ENCODE assay signal across 1 cellular context in genomic region chr3:71579934-71580318, GRCh38.
TF ChIP-seq lines count a peak whose summit lies in the region.

No MANE protein-coding gene starts in this region.

TF ChIP-seq in HepG2, 621 proteins besides CTCF, POLR2A, EP300 and RAD21 (continued from another document and continues in another):
- TF ChIP-seq, protein P1, sequence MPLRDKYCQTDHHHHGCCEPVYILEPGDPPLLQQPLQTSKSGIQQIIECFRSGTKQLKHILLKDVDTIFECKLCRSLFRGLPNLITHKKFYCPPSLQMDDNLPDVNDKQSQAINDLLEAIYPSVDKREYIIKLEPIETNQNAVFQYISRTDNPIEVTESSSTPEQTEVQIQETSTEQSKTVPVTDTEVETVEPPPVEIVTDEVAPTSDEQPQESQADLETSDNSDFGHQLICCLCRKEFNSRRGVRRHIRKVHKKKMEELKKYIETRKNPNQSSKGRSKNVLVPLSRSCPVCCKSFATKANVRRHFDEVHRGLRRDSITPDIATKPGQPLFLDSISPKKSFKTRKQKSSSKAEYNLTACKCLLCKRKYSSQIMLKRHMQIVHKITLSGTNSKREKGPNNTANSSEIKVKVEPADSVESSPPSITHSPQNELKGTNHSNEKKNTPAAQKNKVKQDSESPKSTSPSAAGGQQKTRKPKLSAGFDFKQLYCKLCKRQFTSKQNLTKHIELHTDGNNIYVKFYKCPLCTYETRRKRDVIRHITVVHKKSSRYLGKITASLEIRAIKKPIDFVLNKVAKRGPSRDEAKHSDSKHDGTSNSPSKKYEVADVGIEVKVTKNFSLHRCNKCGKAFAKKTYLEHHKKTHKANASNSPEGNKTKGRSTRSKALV (CRISPR knock-in tag; IDR thresholded peaks at IDR 0.05) = no peak
- TF ChIP-seq NAIF1 (CRISPR knock-in tag; IDR thresholded peaks at IDR 0.05; ENCODE audit: borderline replicate concordance) (no peak), MYNN (CRISPR knock-in tag; IDR thresholded peaks at IDR 0.05; ENCODE audit: low read depth) (no peak), REL (CRISPR knock-in tag; conservative IDR thresholded peaks at IDR 0.05) (no peak), SPEN (CRISPR knock-in tag; IDR thresholded peaks at IDR 0.05; ENCODE audit: low read depth) (no peak), JUND (CRISPR knock-in tag; IDR thresholded peaks at IDR 0.05) (no peak), GFI1 (CRISPR knock-in tag; IDR thresholded peaks at IDR 0.05; ENCODE audit: borderline replicate concordance) (peak; percentile 65), SP140L (CRISPR knock-in tag; IDR thresholded peaks at IDR 0.05; ENCODE audit: borderline replicate concordance) (no peak), SYNCRIP (IDR thresholded peaks at IDR 0.05; ENCODE audit: insufficient read depth, low read depth, low read length) (no peak), ELK4 (CRISPR knock-in tag; IDR thresholded peaks at IDR 0.05; ENCODE audit: borderline replicate concordance) (no peak), ZNF101 (CRISPR knock-in tag; IDR thresholded peaks at IDR 0.05; ENCODE audit: borderline replicate concordance, low read depth) (no peak), NFATC3 (CRISPR knock-in tag; IDR thresholded peaks at IDR 0.05) (no peak), SNAI1 (CRISPR knock-in tag; IDR thresholded peaks at IDR 0.05; ENCODE audit: borderline replicate concordance) (no peak), SMYD3 (CRISPR knock-in tag; IDR thresholded peaks at IDR 0.05) (0 out of 2 replicates have a peak, but pooled peaks have one; percentile 31), LCORL (IDR thresholded peaks at IDR 0.05) (peak; percentile 79; the same call in 1 of the 2 replicates), LCORL (CRISPR knock-in tag; IDR thresholded peaks at IDR 0.05) (peak; percentile 96), NFYB (CRISPR knock-in tag; IDR thresholded peaks at IDR 0.05) (no peak), AKAP8 (CRISPR knock-in tag; IDR thresholded peaks at IDR 0.05) (no peak), ONECUT2 (CRISPR knock-in tag; IDR thresholded peaks at IDR 0.05) (no peak), NR2C2 (CRISPR knock-in tag; IDR thresholded peaks at IDR 0.05; ENCODE audit: borderline replicate concordance) (no peak), ZSCAN31 (CRISPR knock-in tag; IDR thresholded peaks at IDR 0.05; ENCODE audit: low read depth) (no peak), RORA (CRISPR knock-in tag; IDR thresholded peaks at IDR 0.05) (no peak), SMC3 (IDR thresholded peaks at IDR 0.05; ENCODE audit: low read length) (peak; percentile 23; the same call in 1 of the 2 replicates), ZNF607 (CRISPR knock-in tag; IDR thresholded peaks at IDR 0.05; ENCODE audit: borderline replicate concordance) (no peak), ZZZ3 (CRISPR knock-in tag; IDR thresholded peaks at IDR 0.05; ENCODE audit: borderline replicate concordance) (no peak), FOXP1 (IDR thresholded peaks at IDR 0.05) (peak; percentile 38; the same call in 1 of the 2 replicates), FOXP1 (CRISPR knock-in tag; IDR thresholded peaks at IDR 0.05) (peak; percentile 73), ZNF513 (CRISPR knock-in tag; conservative IDR thresholded peaks at IDR 0.05) (no peak), NR2F1 (CRISPR knock-in tag; IDR thresholded peaks at IDR 0.05) (no peak), PAX8 (CRISPR knock-in tag; IDR thresholded peaks at IDR 0.05; ENCODE audit: borderline replicate concordance) (no peak), KLF13 (CRISPR knock-in tag; IDR thresholded peaks at IDR 0.05) (no peak), SMARCC2 (IDR thresholded peaks at IDR 0.05) (no peak), ZNF776 (CRISPR knock-in tag; IDR thresholded peaks at IDR 0.05) (no peak), HOXA3 (CRISPR knock-in tag; IDR thresholded peaks at IDR 0.05) (peak; percentile 28; the same call in 1 of the 2 replicates), ZBTB38 (CRISPR knock-in tag; IDR thresholded peaks at IDR 0.05) (no peak), MEIS1 (CRISPR knock-in tag; IDR thresholded peaks at IDR 0.05; ENCODE audit: borderline replicate concordance) (no peak), MTF2 (CRISPR knock-in tag; IDR thresholded peaks at IDR 0.05; ENCODE audit: borderline replicate concordance) (no peak), ZNF629 (CRISPR knock-in tag; conservative IDR thresholded peaks at IDR 0.05) (no peak), SRSF9 (IDR thresholded peaks at IDR 0.05; ENCODE audit: borderline replicate concordance, insufficient read depth, low read depth, low read length, poor library complexity, severe bottlenecking) (no peak), SALL1 (CRISPR knock-in tag; IDR thresholded peaks at IDR 0.05) (peak; percentile 79)
- TF ChIP-seq, protein P2, sequence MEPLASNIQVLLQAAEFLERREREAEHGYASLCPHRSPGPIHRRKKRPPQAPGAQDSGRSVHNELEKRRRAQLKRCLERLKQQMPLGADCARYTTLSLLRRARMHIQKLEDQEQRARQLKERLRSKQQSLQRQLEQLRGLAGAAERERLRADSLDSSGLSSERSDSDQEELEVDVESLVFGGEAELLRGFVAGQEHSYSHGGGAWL (CRISPR knock-in tag; IDR thresholded peaks at IDR 0.05) = no peak
- TF ChIP-seq, protein P3, sequence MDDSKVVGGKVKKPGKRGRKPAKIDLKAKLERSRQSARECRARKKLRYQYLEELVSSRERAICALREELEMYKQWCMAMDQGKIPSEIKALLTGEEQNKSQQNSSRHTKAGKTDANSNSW (CRISPR knock-in tag; IDR thresholded peaks at IDR 0.05; ENCODE audit: borderline replicate concordance) = no peak
- TF ChIP-seq, protein P4, sequence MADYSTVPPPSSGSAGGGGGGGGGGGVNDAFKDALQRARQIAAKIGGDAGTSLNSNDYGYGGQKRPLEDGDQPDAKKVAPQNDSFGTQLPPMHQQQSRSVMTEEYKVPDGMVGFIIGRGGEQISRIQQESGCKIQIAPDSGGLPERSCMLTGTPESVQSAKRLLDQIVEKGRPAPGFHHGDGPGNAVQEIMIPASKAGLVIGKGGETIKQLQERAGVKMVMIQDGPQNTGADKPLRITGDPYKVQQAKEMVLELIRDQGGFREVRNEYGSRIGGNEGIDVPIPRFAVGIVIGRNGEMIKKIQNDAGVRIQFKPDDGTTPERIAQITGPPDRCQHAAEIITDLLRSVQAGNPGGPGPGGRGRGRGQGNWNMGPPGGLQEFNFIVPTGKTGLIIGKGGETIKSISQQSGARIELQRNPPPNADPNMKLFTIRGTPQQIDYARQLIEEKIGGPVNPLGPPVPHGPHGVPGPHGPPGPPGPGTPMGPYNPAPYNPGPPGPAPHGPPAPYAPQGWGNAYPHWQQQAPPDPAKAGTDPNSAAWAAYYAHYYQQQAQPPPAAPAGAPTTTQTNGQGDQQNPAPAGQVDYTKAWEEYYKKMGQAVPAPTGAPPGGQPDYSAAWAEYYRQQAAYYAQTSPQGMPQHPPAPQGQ (CRISPR knock-in tag; IDR thresholded peaks at IDR 0.05; ENCODE audit: borderline replicate concordance) = no peak
- TF ChIP-seq, protein P5, sequence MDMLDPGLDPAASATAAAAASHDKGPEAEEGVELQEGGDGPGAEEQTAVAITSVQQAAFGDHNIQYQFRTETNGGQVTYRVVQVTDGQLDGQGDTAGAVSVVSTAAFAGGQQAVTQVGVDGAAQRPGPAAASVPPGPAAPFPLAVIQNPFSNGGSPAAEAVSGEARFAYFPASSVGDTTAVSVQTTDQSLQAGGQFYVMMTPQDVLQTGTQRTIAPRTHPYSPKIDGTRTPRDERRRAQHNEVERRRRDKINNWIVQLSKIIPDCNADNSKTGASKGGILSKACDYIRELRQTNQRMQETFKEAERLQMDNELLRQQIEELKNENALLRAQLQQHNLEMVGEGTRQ (IDR thresholded peaks at IDR 0.05; ENCODE audit: low read depth, low read length) = no peak
- TF ChIP-seq, protein P5 (CRISPR knock-in tag; IDR thresholded peaks at IDR 0.05; ENCODE audit: borderline replicate concordance) = no peak
- TF ChIP-seq, protein P6, sequence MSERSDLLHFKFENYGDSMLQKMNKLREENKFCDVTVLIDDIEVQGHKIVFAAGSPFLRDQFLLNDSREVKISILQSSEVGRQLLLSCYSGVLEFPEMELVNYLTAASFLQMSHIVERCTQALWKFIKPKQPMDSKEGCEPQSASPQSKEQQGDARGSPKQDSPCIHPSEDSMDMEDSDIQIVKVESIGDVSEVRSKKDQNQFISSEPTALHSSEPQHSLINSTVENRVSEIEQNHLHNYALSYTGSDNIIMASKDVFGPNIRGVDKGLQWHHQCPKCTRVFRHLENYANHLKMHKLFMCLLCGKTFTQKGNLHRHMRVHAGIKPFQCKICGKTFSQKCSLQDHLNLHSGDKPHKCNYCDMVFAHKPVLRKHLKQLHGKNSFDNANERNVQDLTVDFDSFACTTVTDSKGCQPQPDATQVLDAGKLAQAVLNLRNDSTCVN (CRISPR knock-in tag; IDR thresholded peaks at IDR 0.05; ENCODE audit: borderline replicate concordance) = no peak
- TF ChIP-seq, protein P7, sequence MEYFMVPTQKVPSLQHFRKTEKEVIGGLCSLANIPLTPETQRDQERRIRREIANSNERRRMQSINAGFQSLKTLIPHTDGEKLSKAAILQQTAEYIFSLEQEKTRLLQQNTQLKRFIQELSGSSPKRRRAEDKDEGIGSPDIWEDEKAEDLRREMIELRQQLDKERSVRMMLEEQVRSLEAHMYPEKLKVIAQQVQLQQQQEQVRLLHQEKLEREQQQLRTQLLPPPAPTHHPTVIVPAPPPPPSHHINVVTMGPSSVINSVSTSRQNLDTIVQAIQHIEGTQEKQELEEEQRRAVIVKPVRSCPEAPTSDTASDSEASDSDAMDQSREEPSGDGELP (IDR thresholded peaks at IDR 0.05; ENCODE audit: borderline replicate concordance, low read depth) = peak; percentile 45
- TF ChIP-seq, protein P8, sequence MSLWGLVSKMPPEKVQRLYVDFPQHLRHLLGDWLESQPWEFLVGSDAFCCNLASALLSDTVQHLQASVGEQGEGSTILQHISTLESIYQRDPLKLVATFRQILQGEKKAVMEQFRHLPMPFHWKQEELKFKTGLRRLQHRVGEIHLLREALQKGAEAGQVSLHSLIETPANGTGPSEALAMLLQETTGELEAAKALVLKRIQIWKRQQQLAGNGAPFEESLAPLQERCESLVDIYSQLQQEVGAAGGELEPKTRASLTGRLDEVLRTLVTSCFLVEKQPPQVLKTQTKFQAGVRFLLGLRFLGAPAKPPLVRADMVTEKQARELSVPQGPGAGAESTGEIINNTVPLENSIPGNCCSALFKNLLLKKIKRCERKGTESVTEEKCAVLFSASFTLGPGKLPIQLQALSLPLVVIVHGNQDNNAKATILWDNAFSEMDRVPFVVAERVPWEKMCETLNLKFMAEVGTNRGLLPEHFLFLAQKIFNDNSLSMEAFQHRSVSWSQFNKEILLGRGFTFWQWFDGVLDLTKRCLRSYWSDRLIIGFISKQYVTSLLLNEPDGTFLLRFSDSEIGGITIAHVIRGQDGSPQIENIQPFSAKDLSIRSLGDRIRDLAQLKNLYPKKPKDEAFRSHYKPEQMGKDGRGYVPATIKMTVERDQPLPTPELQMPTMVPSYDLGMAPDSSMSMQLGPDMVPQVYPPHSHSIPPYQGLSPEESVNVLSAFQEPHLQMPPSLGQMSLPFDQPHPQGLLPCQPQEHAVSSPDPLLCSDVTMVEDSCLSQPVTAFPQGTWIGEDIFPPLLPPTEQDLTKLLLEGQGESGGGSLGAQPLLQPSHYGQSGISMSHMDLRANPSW (CRISPR knock-in tag; IDR thresholded peaks at IDR 0.05; ENCODE audit: borderline replicate concordance) = no peak
- TF ChIP-seq, protein P9, sequence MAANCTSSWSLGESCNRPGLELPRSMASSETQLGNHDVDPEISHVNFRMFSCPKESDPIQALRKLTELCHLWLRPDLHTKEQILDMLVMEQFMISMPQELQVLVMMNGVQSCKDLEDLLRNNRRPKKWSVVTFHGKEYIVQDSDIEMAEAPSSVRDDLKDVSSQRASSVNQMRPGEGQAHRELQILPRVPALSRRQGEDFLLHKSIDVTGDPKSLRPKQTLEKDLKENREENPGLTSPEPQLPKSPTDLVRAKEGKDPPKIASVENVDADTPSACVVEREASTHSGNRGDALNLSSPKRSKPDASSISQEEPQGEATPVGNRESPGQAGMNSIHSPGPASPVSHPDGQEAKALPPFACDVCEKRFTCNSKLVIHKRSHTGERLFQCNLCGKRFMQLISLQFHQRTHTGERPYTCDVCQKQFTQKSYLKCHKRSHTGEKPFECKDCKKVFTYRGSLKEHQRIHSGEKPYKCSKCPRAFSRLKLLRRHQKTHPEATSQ (CRISPR knock-in tag; IDR thresholded peaks at IDR 0.05; ENCODE audit: borderline replicate concordance) = peak; percentile 48; the same call in 1 of the 2 replicates
